Comparison of ENCODE assay signal across 13 cellular contexts in the genomic region with DNA sequence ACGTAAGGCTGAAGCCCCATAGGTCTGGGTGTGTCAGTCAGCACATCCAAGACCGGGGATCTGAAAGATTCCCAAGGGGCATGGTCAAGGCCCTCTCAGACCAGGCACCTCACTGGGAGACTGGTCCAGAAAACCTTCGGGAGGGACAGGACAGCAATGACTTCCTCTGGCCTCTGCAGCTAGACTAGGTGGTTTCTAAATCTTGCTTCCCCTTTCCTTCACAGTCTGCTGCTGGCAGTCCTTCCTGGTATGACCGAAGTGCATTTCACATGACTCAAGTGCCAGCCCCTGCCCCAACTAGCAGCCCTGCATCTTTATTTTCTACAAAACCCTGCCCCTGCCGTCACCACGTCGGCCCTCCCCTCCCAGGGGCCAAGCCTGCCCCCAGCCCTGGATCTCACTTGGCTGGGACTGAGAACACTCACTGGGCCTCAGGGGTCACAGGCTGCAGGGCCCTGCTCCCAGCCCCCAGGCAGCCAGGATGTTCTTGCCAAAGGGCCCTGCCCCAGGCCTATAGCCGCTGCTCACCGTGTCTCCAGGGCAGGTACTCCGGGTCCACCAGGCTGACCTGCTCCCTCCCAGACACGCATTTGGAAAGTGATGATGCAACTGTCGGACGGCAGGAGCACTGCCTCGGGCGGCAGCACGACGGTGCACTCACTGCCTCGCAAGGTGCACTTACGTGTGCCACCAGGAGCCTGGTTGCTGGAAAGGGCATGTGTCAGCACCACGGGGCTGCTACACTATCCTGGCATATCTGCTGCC. TPM values are rescaled to one million over a fixed set of nuclear protein-coding genes. Genes with fewer than 3 reads are reported as not detected.
DNase-seq lines count a peak whose midpoint lies in the region; ATAC-seq and TF ChIP-seq lines count a peak whose summit lies in the region.
"Had no signal": no experiment of that assay in that cellular context is flagged by ENCODE, and none has a peak within 500 bp of the region (broad histone marks: within the 10 kb centered on the region; RNA-seq: fewer than 3 reads in every experiment).

No MANE protein-coding gene starts in this region.

- no peak for ATAC-seq in activated naive CD8-positive, alpha-beta T cell treated with anti-CD3 and anti-CD28 coated beads, Interleukin-2, amount 50 U/mL, for 24 hours
- ATAC-seq in GM21447 (IDR thresholded peaks at IDR 0.05; ENCODE audit: unreplicated experiment) (no peak), HG03354 (IDR thresholded peaks at IDR 0.05; ENCODE audit: poor library complexity, severe bottlenecking, unreplicated experiment) (no peak), GM21737 (IDR thresholded peaks at IDR 0.05; ENCODE audit: unreplicated experiment) (no peak), PC-3 (no peak)
- ATAC-seq: body of pancreas, T-cell had no signal

- H2AFZ ChIP-seq in PC-3 (ENCODE audit: low read length): no peak overlapping the region

- H3K36me3 Mint-ChIP-seq in activated naive CD8-positive, alpha-beta T cell treated with anti-CD3 and anti-CD28 coated beads, Interleukin-2, amount 50 U/mL, for 24 hours (ENCODE audit: low read depth): peaks cover 2% of the 10 kb centered on the region
- no peaks in the 10 kb centered on the region for H3K36me3 Mint-ChIP-seq in nephron progenitor cell (ENCODE audit: low read depth)

- no peak overlapping the region for H3K27ac Mint-ChIP-seq in activated naive CD8-positive, alpha-beta T cell treated with anti-CD3 and anti-CD28 coated beads, Interleukin-2, amount 50 U/mL, for 24 hours
- H3K27ac Mint-ChIP-seq in nephron progenitor cell: peak overlapping the region; percentile 44

- POLR2A ChIA-PET in GM10248 (lab: Yijun Ruan, JAX): no interaction called here
- POLR2A ChIA-PET in PC-3 (lab: Charles Lee; ENCODE audit: unreplicated experiment): no interaction called here

- DNase-seq in GM10248 (ENCODE audit: extremely low spot score) (peak; percentile 41), Kasumi-1 (lab: John Stamatoyannopoulos, UW) (peak; percentile 56 to 73), nephron progenitor cell (no peak), PC-3 (no peak)
- DNase-seq in activated naive CD8-positive, alpha-beta T cell treated with anti-CD3 and anti-CD28 coated beads, Interleukin-2, amount 50 U/mL, for 24 hours: no peak
- DNase-seq: DMS79, left cardiac atrium, NCI-H345, T-cell had no signal

- CTCF ChIA-PET in GM10248 (lab: Yijun Ruan, JAX) (interaction anchor here (1.3 kb wide), 1 partner anchor 29 kb away, joined by 4 read pairs; no protein-coding TSS in a partner anchor), PC-3 (lab: Charles Lee) (no interaction called here)

- no peaks in the 10 kb centered on the region for H3K9me3 ChIP-seq in PC-3 (ENCODE audit: low read length)
- H3K9me3 ChIP-seq: body of pancreas had no signal

- no peaks in the 10 kb centered on the region for H3K27me3 Mint-ChIP-seq in activated naive CD8-positive, alpha-beta T cell treated with anti-CD3 and anti-CD28 coated beads, Interleukin-2, amount 50 U/mL, for 24 hours
- H3K27me3 Mint-ChIP-seq in nephron progenitor cell (ENCODE audit: low read depth, poor library complexity): no peaks in the 10 kb centered on the region
- H3K27me3 Mint-ChIP-seq: T-cell had no signal

- no peaks in the 10 kb centered on the region for H3F3A ChIP-seq in PC-3 (ENCODE audit: low read length, unreplicated experiment)

- H3K36me3 ChIP-seq in PC-3 (ENCODE audit: low read depth, low read length): no peaks in the 10 kb centered on the region

- no peaks in the 10 kb centered on the region for H3K9me3 Mint-ChIP-seq in activated naive CD8-positive, alpha-beta T cell treated with anti-CD3 and anti-CD28 coated beads, Interleukin-2, amount 50 U/mL, for 24 hours
- no peaks in the 10 kb centered on the region for H3K9me3 Mint-ChIP-seq in nephron progenitor cell
- H3K9me3 Mint-ChIP-seq: T-cell had no signal

- H3K79me2 ChIP-seq in PC-3 (ENCODE audit: low read length): no peaks in the 10 kb centered on the region

- intact Hi-C loops in PC-3 (cut with micrococcal nuclease): no loop called here

- no peak overlapping the region for H3K9ac ChIP-seq in PC-3 (ENCODE audit: low read length)

- no peaks in the 10 kb centered on the region for H3K9me2 ChIP-seq in PC-3 (replicated peaks; ENCODE audit: low read length)

- TF ChIP-seq CTCF in GM10248 (IDR thresholded peaks at IDR 0.05; ENCODE audit: control extremely low read depth, extremely low read depth, low read depth, missing control alignments): no peak
- no peak for TF ChIP-seq CTCF in nephron progenitor cell (IDR thresholded peaks at IDR 0.05)
- TF ChIP-seq CTCF in PC-3 (conservative IDR thresholded peaks at IDR 0.05; ENCODE audit: low read depth, low read length): no peak

- H3K27ac ChIP-seq in PC-3 (ENCODE audit: low read length): no peak overlapping the region
- H3K27ac ChIP-seq: body of pancreas had no signal

- no peak overlapping the region for H3K4me2 ChIP-seq in PC-3 (ENCODE audit: low read length)

- BruUV-seq in PC-3 (replicated peaks; lab: Mats Ljungman, UMichigan): no TSS peak

- no peak overlapping the region for H3K4me3 ChIP-seq in PC-3 (ENCODE audit: low read length)
- H3K4me3 ChIP-seq: body of pancreas had no signal

- H4K20me1 ChIP-seq in PC-3 (ENCODE audit: low read length): no peaks in the 10 kb centered on the region

- H3K4me1 ChIP-seq in PC-3 (ENCODE audit: insufficient read depth, low read length): peaks cover 5% of the 10 kb centered on the region; the same call in 1 of the 2 replicates
- H3K4me1 ChIP-seq: body of pancreas had no signal

- H3K4me3 Mint-ChIP-seq in activated naive CD8-positive, alpha-beta T cell treated with anti-CD3 and anti-CD28 coated beads, Interleukin-2, amount 50 U/mL, for 24 hours: peak overlapping the region; percentile 0
- H3K4me3 Mint-ChIP-seq in nephron progenitor cell: no peak overlapping the region

- no peaks in the 10 kb centered on the region for H3K27me3 ChIP-seq in PC-3 (ENCODE audit: low read length)
- H3K27me3 ChIP-seq: body of pancreas had no signal

- peaks cover 26% of the 10 kb centered on the region for H3K4me1 Mint-ChIP-seq in activated naive CD8-positive, alpha-beta T cell treated with anti-CD3 and anti-CD28 coated beads, Interleukin-2, amount 50 U/mL, for 24 hours
- H3K4me1 Mint-ChIP-seq in nephron progenitor cell: peaks cover 24% of the 10 kb centered on the region

RNA-seq across cellular contexts. Expression of gene POLR3K, which starts 18.2 kb away (rescaled TPM):
- total RNA-seq in PC-3 (2014; rRNA removed): 20.3 and 30.2 TPM in 2 replicates

RNA-seq across cellular contexts. Expression of gene SNRNP25, which starts 18.4 kb away (rescaled TPM):
- total RNA-seq in PC-3 (2014; rRNA removed): 45.8 and 62.2 TPM in 2 replicates

RNA-seq across cellular contexts. Expression of gene RHBDF1, which starts 37.2 kb away (rescaled TPM):
- total RNA-seq in PC-3 (2014; rRNA removed): 23.3 and 26.3 TPM in 2 replicates

RNA-seq across cellular contexts. Expression of gene MPG, which starts 42.8 kb away (rescaled TPM):
- 147 and 175 TPM in 2 replicates for total RNA-seq in PC-3 (2014; rRNA removed)

Comparison
In these comparisons a context has a peak if more than half of its experiments do, and no peak if none do; other contexts are left out.
1. DNase-seq: peak in GM10248 (single experiment) and Kasumi-1 (2 of 2); none in activated naive CD8-positive, alpha-beta T cell treated with anti-CD3 and anti-CD28 coated beads, Interleukin-2, amount 50 U/mL, for 24 hours (single experiment), nephron progenitor cell (single experiment) and PC-3 (single experiment).